Comparison of ENCODE assay signal across 8 cellular contexts in genomic region chr15:90320062-90320884, GRCh38. TPM values are rescaled to one million over a fixed set of nuclear protein-coding genes. Genes with fewer than 3 reads are reported as not detected.
DNase-seq lines count a peak whose midpoint lies in the region; ATAC-seq and TF ChIP-seq lines count a peak whose summit lies in the region.

No MANE protein-coding gene starts in this region.

- no peaks in the 10 kb centered on the region for H3K36me3 Mint-ChIP-seq in H9 (ENCODE audit: insufficient read depth in 1 of 3, low read depth in 3 of 3)

- H2AK5ac ChIP-seq in H9 (ENCODE audit: insufficient read length, low read length) = no peak overlapping the region

- H3K4me1 ChIP-seq in H9 (ENCODE audit: insufficient read depth, low read length) = no peaks in the 10 kb centered on the region
- H3K4me1 ChIP-seq in ovary (ENCODE audit: insufficient read depth) = peaks cover 5% of the 10 kb centered on the region
- H3K4me1 ChIP-seq in tibial nerve = peaks cover 0 to 22% (median 6%) of the 10 kb centered on the region in 4 donors

- peak; percentile 99 for TF ChIP-seq CTCF in H9 (conservative IDR thresholded peaks at IDR 0.05)
- TF ChIP-seq CTCF in ovary (IDR thresholded peaks at IDR 0.05) = peak; percentile 94 to 99 (median 97)
- peak; percentile 96 to 98 (median 98) for TF ChIP-seq CTCF in tibial nerve (IDR thresholded peaks at IDR 0.05)

- intact Hi-C loops in Right ventricle myocardium inferior (cut with DNase I) (loop anchor here (1.0 to 10.0 kb wide), 4 partner anchors 42 to 372 kb away; no protein-coding TSS in a partner anchor), ovary (cut with DNase I) (loop anchor here (2.0 to 5.0 kb wide), 4 partner anchors 157 to 567 kb away; no protein-coding TSS in a partner anchor)

- peak overlapping the region; percentile 24 to 94 (median 35); a peak in 6 of 7 replicates for H3K27ac Mint-ChIP-seq in H9

- DNase-seq in DMS153 treated with DMSO at 0.1 percent for 48 hours (lab: John Stamatoyannopoulos, UW; ENCODE audit: unreplicated experiment) (peak; percentile 39), H9 (peak; percentile 92), NCI-H1105 (lab: John Stamatoyannopoulos, UW) (peak; percentile 54), Right ventricle myocardium inferior (ENCODE audit: missing footprints) (peak; percentile 87), ovary (peak; percentile 81 to 84 (median 83)), tibial nerve (ENCODE audit: low spot score in 2 of 2) (peak; percentile 43 to 63)
- DNase-seq in activated naive CD4-positive, alpha-beta T cell treated with anti-CD3 and anti-CD28 coated beads, Interleukin-2, amount 50 U/mL, for 16 hours = peak; percentile 58

- H3K27me3 Mint-ChIP-seq in H9 (ENCODE audit: low read depth) = no peaks in the 10 kb centered on the region

- H3K27ac ChIP-seq in H9 (ENCODE audit: insufficient read length, low read depth, low read length) (no peak overlapping the region), ovary (no peak overlapping the region), tibial nerve (peak overlapping the region in 2 of 4 donors; percentile 57 to 60)

- H3K79me1 ChIP-seq in H9 (ENCODE audit: insufficient read depth, low read depth, low read length, poor library complexity, severe bottlenecking) = no peaks in the 10 kb centered on the region

- H3K79me2 ChIP-seq in H9 (ENCODE audit: insufficient read depth, low read length) = no peaks in the 10 kb centered on the region

- no peaks in the 10 kb centered on the region for H3K9me3 Mint-ChIP-seq in H9

- H3K4me3 Mint-ChIP-seq in H9 = peak overlapping the region; percentile 42 to 65

- H3K23ac ChIP-seq in H9 (ENCODE audit: insufficient read length, low read depth, low read length) = no peak overlapping the region

- no peaks in the 10 kb centered on the region for H3K36me3 ChIP-seq in ovary
- H3K36me3 ChIP-seq in tibial nerve = no peaks in the 10 kb centered on the region

- H3K14ac ChIP-seq in H9 (ENCODE audit: insufficient read depth, low read length) = no peak overlapping the region

- H2AFZ ChIP-seq in H9 (ENCODE audit: low read length) = peak overlapping the region; percentile 65

- H2BK20ac ChIP-seq in H9 (ENCODE audit: low read depth, low read length, poor library complexity, severe bottlenecking) = no peak overlapping the region

- ATAC-seq in SK-N-SH treated with all-trans-retinoic acid at 6 μM for 48 hours (peak; percentile 99), Right ventricle myocardium inferior (peak; percentile 82)

- H2BK5ac ChIP-seq in H9 (ENCODE audit: insufficient read length, low read length) = no peak overlapping the region

- H3K18ac ChIP-seq in H9 (ENCODE audit: insufficient read length, low read depth, low read length) = no peak overlapping the region

- WGBS in H9 (ENCODE audit: extremely low coverage, insufficient read length, low lambda C conversion rate) = no CpG with 5 or more reads among the region's 17 CpGs
- WGBS in ovary, 3 donors = 8 to 9% (median 8%) methylated on average over 17 of the region's 17 CpGs
- 9 to 10% methylated on average over 17 of the region's 17 CpGs for WGBS in tibial nerve, 2 donors

- no peak overlapping the region for H3K4me3 ChIP-seq in ovary
- no peak overlapping the region for H3K4me3 ChIP-seq in tibial nerve

- H3K4me1 Mint-ChIP-seq in H9 = peaks cover 10 to 13% of the 10 kb centered on the region in 2 experiments

- H3K9ac ChIP-seq in H9 (ENCODE audit: extremely low read depth, insufficient read length, low read length) = no peak overlapping the region

- no peaks in the 10 kb centered on the region for H3K27me3 ChIP-seq in H9 (ENCODE audit: insufficient read depth, low read length)
- H3K27me3 ChIP-seq in ovary = no peaks in the 10 kb centered on the region
- H3K27me3 ChIP-seq in tibial nerve = no peaks in the 10 kb centered on the region

- H2BK120ac ChIP-seq in H9 (ENCODE audit: low read depth, low read length, poor library complexity, severe bottlenecking) = no peak overlapping the region

- peak overlapping the region; percentile 65 for H3K4me2 ChIP-seq in H9 (ENCODE audit: insufficient read depth, insufficient read length, low read length)

- H3K23me2 ChIP-seq in H9 (ENCODE audit: insufficient read length, low read depth, low read length, poor library complexity, severe bottlenecking) = peaks cover 3% of the 10 kb centered on the region

- TF ChIP-seq POLR2A in ovary (IDR thresholded peaks at IDR 0.05) (no peak), tibial nerve (IDR thresholded peaks at IDR 0.05) (no peak)

- no peak overlapping the region for H3K56ac ChIP-seq in H9 (ENCODE audit: insufficient read length, low read depth, low read length)

- H3K9me3 ChIP-seq in H9 (ENCODE audit: control insufficient read depth, low read depth, low read length) (no peaks in the 10 kb centered on the region), ovary (no peaks in the 10 kb centered on the region), tibial nerve (no peaks in the 10 kb centered on the region)

- no peak overlapping the region for H3T11ph ChIP-seq in H9 (ENCODE audit: low read length)

- H4K20me1 ChIP-seq in H9 (ENCODE audit: control insufficient read depth, insufficient read depth, insufficient read length) = no peaks in the 10 kb centered on the region

- H4K5ac ChIP-seq in H9 (ENCODE audit: insufficient read length, low read depth, low read length) = no peak overlapping the region

- no peak overlapping the region for H2BK15ac ChIP-seq in H9 (ENCODE audit: low read depth, low read length)

- no peak overlapping the region for H3K4ac ChIP-seq in H9 (ENCODE audit: low read depth, low read length)

- H2BK12ac ChIP-seq in H9 (ENCODE audit: insufficient read length, low read depth, low read length) = no peak overlapping the region

- TF ChIP-seq EP300 in ovary (IDR thresholded peaks at IDR 0.05) (no peak), tibial nerve (IDR thresholded peaks at IDR 0.05) (peak in 1 of 2 donors; percentile 46)

- no peak overlapping the region for H4K91ac ChIP-seq in H9 (ENCODE audit: insufficient read length, low read depth, low read length)

- no peak overlapping the region for H4K8ac ChIP-seq in H9 (replicated peaks; ENCODE audit: insufficient read length, low read depth, low read length)

TF ChIP-seq in SK-N-SH treated with all-trans-retinoic acid at 6 μM for 48 hours, 23 proteins besides CTCF, POLR2A, EP300 and RAD21 (continues in another document):
- TF ChIP-seq OSR1 (CRISPR knock-in tag; IDR thresholded peaks at IDR 0.05) = no peak
- TF ChIP-seq ZFP3 (CRISPR knock-in tag; IDR thresholded peaks at IDR 0.05) = no peak
- TF ChIP-seq, protein P1, sequence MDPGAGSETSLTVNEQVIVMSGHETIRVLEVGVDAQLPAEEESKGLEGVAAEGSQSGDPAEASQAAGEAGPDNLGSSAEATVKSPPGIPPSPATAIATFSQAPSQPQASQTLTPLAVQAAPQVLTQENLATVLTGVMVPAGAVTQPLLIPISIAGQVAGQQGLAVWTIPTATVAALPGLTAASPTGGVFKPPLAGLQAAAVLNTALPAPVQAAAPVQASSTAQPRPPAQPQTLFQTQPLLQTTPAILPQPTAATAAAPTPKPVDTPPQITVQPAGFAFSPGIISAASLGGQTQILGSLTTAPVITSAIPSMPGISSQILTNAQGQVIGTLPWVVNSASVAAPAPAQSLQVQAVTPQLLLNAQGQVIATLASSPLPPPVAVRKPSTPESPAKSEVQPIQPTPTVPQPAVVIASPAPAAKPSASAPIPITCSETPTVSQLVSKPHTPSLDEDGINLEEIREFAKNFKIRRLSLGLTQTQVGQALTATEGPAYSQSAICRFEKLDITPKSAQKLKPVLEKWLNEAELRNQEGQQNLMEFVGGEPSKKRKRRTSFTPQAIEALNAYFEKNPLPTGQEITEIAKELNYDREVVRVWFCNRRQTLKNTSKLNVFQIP (CRISPR knock-in tag; IDR thresholded peaks at IDR 0.05; ENCODE audit: borderline replicate concordance, low read depth) = no peak
- TF ChIP-seq CSDC2 (CRISPR knock-in tag; IDR thresholded peaks at IDR 0.05) = no peak
- TF ChIP-seq PPARA (CRISPR knock-in tag; IDR thresholded peaks at IDR 0.05; ENCODE audit: borderline replicate concordance) = no peak
- no peak for TF ChIP-seq ZNF8 (CRISPR knock-in tag; IDR thresholded peaks at IDR 0.05)
- no peak for TF ChIP-seq TSHZ2 (CRISPR knock-in tag; IDR thresholded peaks at IDR 0.05)
- no peak for TF ChIP-seq TCF4 (CRISPR knock-in tag; IDR thresholded peaks at IDR 0.05; ENCODE audit: borderline replicate concordance)
- TF ChIP-seq RARB (CRISPR knock-in tag; IDR thresholded peaks at IDR 0.05) = no peak
- TF ChIP-seq GLIS3 (CRISPR knock-in tag; IDR thresholded peaks at IDR 0.05) = no peak

RNA-seq across cellular contexts. Expression of gene ZNF774, which starts 31.8 kb away (rescaled TPM):
- 1.0 and 2.5 TPM in 2 replicates for total RNA-seq in H9 (2021)
- total RNA-seq in Right ventricle myocardium inferior = 4.6 TPM
- 1 to 10 TPM in 6 of 7 donors, under 1 TPM in 1; 0.83 to 4.3 (median 2.4) TPM for total RNA-seq in ovary
- polyA plus RNA-seq in ovary = 1 to 10 TPM; 1.0 to 4.1 TPM
- total RNA-seq in tibial nerve = 1 to 10 TPM in 2 of 4 donors, under 1 TPM in 2; 0.66 to 2.9 (median 1.2) TPM

RNA-seq across cellular contexts. Expression of gene NGRN, which starts 54.8 kb away (rescaled TPM):
- total RNA-seq in H9 (2021) (79.2 and 80.2 TPM in 2 replicates), Right ventricle myocardium inferior (122 TPM), ovary (100 to 1,000 TPM in 3 of 7 donors, 10 to 100 TPM in 4; 52.8 to 111 (median 86.0) TPM), tibial nerve (10 to 100 TPM; 70.1 to 90.0 (median 74.6) TPM)
- polyA plus RNA-seq in ovary = 100 to 1,000 TPM in 1 of 2 donors, 10 to 100 TPM in 1; 69.8 to 112 TPM

Comparison
In these comparisons a context has a peak if more than half of its experiments do, and no peak if none do; other contexts are left out.
1. DNase-seq: peak in every context shown above with its lines; median percentile 92 in H9; 87 in Right ventricle myocardium inferior; 83 in ovary; 58 in activated naive CD4-positive, alpha-beta T cell treated with anti-CD3 and anti-CD28 coated beads, Interleukin-2, amount 50 U/mL, for 16 hours; 54 in NCI-H1105; 53 in tibial nerve; 39 in DMS153 treated with DMSO at 0.1 percent for 48 hours.